17 cellular contexts compared by ENCODE assay signal in genomic region chr14:105325303-105325702, GRCh38.
"Had no signal": no experiment of that assay in that cellular context is flagged by ENCODE, and none has a peak within 500 bp of the region (broad histone marks: within the 10 kb centered on the region; RNA-seq: fewer than 3 reads in every experiment).

No MANE protein-coding gene starts in this region.

- H3K36me3 ChIP-seq: tibial artery had no signal

- H3K36me3 Mint-ChIP-seq: activated CD4-positive, alpha-beta memory T cell treated with anti-CD3 and anti-CD28 coated beads for 36 hours; natural killer cell treated with Interleukin-12 subunit alpha and Interleukin-12 subunit beta and Interleukin-15 and Interleukin-18, amount 100 ng/mL, for 72 hours had no signal

- H3K4me3 ChIP-seq: lower lobe of right lung, tibial artery had no signal

- DNase-seq: activated CD4-positive, alpha-beta memory T cell treated with anti-CD3 and anti-CD28 coated beads for 36 hours; activated CD4-positive, alpha-beta T cell treated with anti-CD3 and anti-CD28 coated beads for 36 hours; activated naive CD8-positive, alpha-beta T cell treated with anti-CD3 and anti-CD28 coated beads for 36 hours; amniotic stem cell; central memory CD4-positive, alpha-beta T cell; foreskin melanocyte; head of caudate nucleus; immature natural killer cell; lower lobe of right lung; nucleus accumbens; stimulated activated CD4-positive, alpha-beta T cell treated with anti-CD3 and anti-CD28 coated beads, Interleukin-12 subunit alpha, Interleukin-12 subunit beta, amount 100 ng/mL, for 4 hours; stimulated activated CD4-positive, alpha-beta T cell treated with anti-CD3 and anti-CD28 coated beads, Interleukin-1b, Interleukin-23, amount 100 ng/mL, for 48 hours; stimulated activated naive CD4-positive, alpha-beta T cell treated with Interleukin-2 at 50 U/mL for 16 hours; T-cell; tibial artery had no signal

- H3K4me3 Mint-ChIP-seq: activated CD4-positive, alpha-beta memory T cell treated with anti-CD3 and anti-CD28 coated beads for 36 hours; activated CD4-positive, alpha-beta T cell treated with anti-CD3 and anti-CD28 coated beads for 36 hours; activated naive CD8-positive, alpha-beta T cell treated with anti-CD3 and anti-CD28 coated beads for 36 hours; immature natural killer cell; natural killer cell treated with Interleukin-12 subunit alpha and Interleukin-12 subunit beta and Interleukin-15 and Interleukin-18, amount 100 ng/mL, for 72 hours; T-cell; WTC11 had no signal

- H3K9me3 ChIP-seq: lower lobe of right lung, tibial artery had no signal

- H3K27me3 ChIP-seq: tibial artery had no signal

- ATAC-seq: activated CD4-positive, alpha-beta T cell treated with anti-CD3 and anti-CD28 coated beads for 36 hours; lower lobe of right lung; T-cell; WTC11 had no signal

- H3K9me3 Mint-ChIP-seq: activated CD4-positive, alpha-beta memory T cell treated with anti-CD3 and anti-CD28 coated beads for 36 hours; activated naive CD8-positive, alpha-beta T cell treated with anti-CD3 and anti-CD28 coated beads for 36 hours; immature natural killer cell; natural killer cell treated with Interleukin-12 subunit alpha and Interleukin-12 subunit beta and Interleukin-15 and Interleukin-18, amount 100 ng/mL, for 72 hours; T-cell; WTC11 had no signal

- H3K27ac ChIP-seq: lower lobe of right lung, tibial artery had no signal

- H3K27ac Mint-ChIP-seq: activated CD4-positive, alpha-beta memory T cell treated with anti-CD3 and anti-CD28 coated beads for 36 hours; activated CD4-positive, alpha-beta T cell treated with anti-CD3 and anti-CD28 coated beads for 36 hours; activated naive CD8-positive, alpha-beta T cell treated with anti-CD3 and anti-CD28 coated beads for 36 hours; immature natural killer cell; natural killer cell treated with Interleukin-12 subunit alpha and Interleukin-12 subunit beta and Interleukin-15 and Interleukin-18, amount 100 ng/mL, for 72 hours; T-cell; WTC11 had no signal

- H3K27me3 Mint-ChIP-seq: activated CD4-positive, alpha-beta memory T cell treated with anti-CD3 and anti-CD28 coated beads for 36 hours; activated CD4-positive, alpha-beta T cell treated with anti-CD3 and anti-CD28 coated beads for 36 hours; activated naive CD8-positive, alpha-beta T cell treated with anti-CD3 and anti-CD28 coated beads for 36 hours; natural killer cell treated with Interleukin-12 subunit alpha and Interleukin-12 subunit beta and Interleukin-15 and Interleukin-18, amount 100 ng/mL, for 72 hours; T-cell had no signal
